ENCODE assay signal across 8 cellular contexts in genomic region chr1:184973308-184974085, GRCh38. TPM values are rescaled to one million over a fixed set of nuclear protein-coding genes. Genes with fewer than 3 reads are reported as not detected.
DNase-seq lines count a peak whose midpoint lies in the region; ATAC-seq and TF ChIP-seq lines count a peak whose summit lies in the region.

No MANE protein-coding gene starts in this region.

- H3K4me3 Mint-ChIP-seq in Calu3 (ENCODE audit: low read depth, unreplicated experiment): peak overlapping the region; percentile 88

- H3K4me3 ChIP-seq in HL-60 (replicated peaks; ENCODE audit: insufficient read depth, low read length) (peak overlapping the region; percentile 64), upper lobe of right lung (peak overlapping the region; percentile 73)

- H3K9me3 ChIP-seq in upper lobe of right lung: no peaks in the 10 kb centered on the region

- ATAC-seq in GM19468 (IDR thresholded peaks at IDR 0.05; ENCODE audit: extremely low read depth, unreplicated experiment) (peak; percentile 42), upper lobe of right lung (peak; percentile 75)

- H3K4me1 ChIP-seq in upper lobe of right lung: peaks cover 9% of the 10 kb centered on the region

- H3K27ac Mint-ChIP-seq in Calu3 (ENCODE audit: unreplicated experiment): peak overlapping the region; percentile 96

- peak; percentile 22; the same call in 1 of the 2 replicates for TF ChIP-seq POLR2A in Raji (IDR thresholded peaks at IDR 0.05; ENCODE audit: insufficient read depth, low read depth, low read length)

- BruUV-seq in Calu3 (replicated peaks; lab: Mats Ljungman, UMichigan): no TSS peak

- peak; percentile 53 for DNase-seq in Calu3
- peak; percentile 22 to 88 for DNase-seq in HL-60 (ENCODE audit: low read depth in 1 of 2, low spot score in 1 of 2)
- DNase-seq in activated naive CD4-positive, alpha-beta T cell treated with Interleukin-2 at 50 U/mL for 16 hours: peak; percentile 77
- peak in 22 of 42 donors; percentile 4 to 58 (median 16) for DNase-seq in head of caudate nucleus
- peak; percentile 38 for DNase-seq in pons (ENCODE audit: low spot score)
- peak; percentile 77 for DNase-seq in upper lobe of right lung

- H3K36me3 ChIP-seq in upper lobe of right lung: no peaks in the 10 kb centered on the region

- H3K27ac ChIP-seq in HL-60 (replicated peaks) (peak overlapping the region; percentile 77), upper lobe of right lung (peak overlapping the region; percentile 79)

- no peaks in the 10 kb centered on the region for H3K27me3 Mint-ChIP-seq in Calu3 (ENCODE audit: unreplicated experiment)

- H3K27me3 ChIP-seq in HL-60 (ENCODE audit: insufficient read depth, poor library complexity, severe bottlenecking) (no peaks in the 10 kb centered on the region), upper lobe of right lung (no peaks in the 10 kb centered on the region)

- intact Hi-C loops in Calu3 (cut with micrococcal nuclease; ENCODE audit: unreplicated experiment): loop anchor here (2.0 kb wide), 1 partner anchor 219 kb away; the partner anchor contains the start of gene EDEM3
- intact Hi-C loops in head of caudate nucleus (cut with DNase I): loop anchor here (5.0 kb wide), 1 partner anchor 166 kb away; no protein-coding TSS in a partner anchor
- intact Hi-C loops in upper lobe of right lung (cut with DNase I): no loop called here

- TF ChIP-seq CTCF in Calu3 (IDR thresholded peaks at IDR 0.05; ENCODE audit: unreplicated experiment): no peak
- TF ChIP-seq CTCF in HL-60 (IDR thresholded peaks at IDR 0.05; ENCODE audit: insufficient read depth, low read length): no peak
- TF ChIP-seq CTCF in upper lobe of right lung (IDR thresholded peaks at IDR 0.05): no peak

- peaks cover 24% of the 10 kb centered on the region for H3K36me3 Mint-ChIP-seq in Calu3 (ENCODE audit: insufficient read depth, unreplicated experiment)

- no peaks in the 10 kb centered on the region for H3K9me3 Mint-ChIP-seq in Calu3 (ENCODE audit: low read depth, unreplicated experiment)

- H3K4me1 Mint-ChIP-seq in Calu3 (ENCODE audit: low read depth, unreplicated experiment): peaks cover 18% of the 10 kb centered on the region

- CTCF ChIA-PET in Calu3 (lab: Charles Lee): interaction anchor here (0.6 to 2.4 kb wide), 3 partner anchors 72 to 385 kb away, joined by 3 to 13 read pairs (median 5); partner anchors contain the start of gene RNF2

RNA-seq across cellular contexts. Expression of gene NIBAN1, which starts 0.8 kb away (rescaled TPM):
- total RNA-seq in Calu3 (2022) (12.1 and 19.5 TPM in 2 replicates), upper lobe of right lung (33.3 TPM)

Comparison
In these comparisons a context has a peak if more than half of its experiments do, and no peak if none do; other contexts are left out.
1. Peak in every context shown above with its lines: DNase-seq, ATAC-seq, H3K4me3 ChIP-seq and H3K27ac ChIP-seq.
2. DNase-seq: peak in every context shown above with its lines; median percentile 77 in activated naive CD4-positive, alpha-beta T cell treated with Interleukin-2 at 50 U/mL for 16 hours; 77 in upper lobe of right lung; 55 in HL-60; 53 in Calu3; 38 in pons; 16 in head of caudate nucleus.